ENCODE assay signal across 20 cellular contexts in the genomic region with DNA sequence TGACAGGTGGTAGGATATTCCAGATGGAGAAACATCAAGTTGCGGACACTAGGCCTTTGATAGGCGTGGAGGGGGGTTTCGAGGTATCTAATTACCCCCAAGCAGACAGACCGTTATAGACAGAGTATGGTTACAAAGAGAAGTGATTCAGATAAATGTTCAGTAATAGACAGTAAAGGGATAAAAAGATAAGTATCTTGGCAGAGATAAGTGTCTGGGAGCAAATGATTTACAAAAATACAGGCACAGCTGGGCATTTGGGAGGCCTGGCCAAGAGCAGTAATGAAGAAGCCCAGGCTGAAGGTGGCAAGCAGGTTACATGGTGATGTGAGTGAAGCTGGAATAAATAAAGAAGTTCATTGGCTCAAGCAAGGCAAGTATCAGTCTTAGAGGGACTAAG. TPM values are rescaled to one million over a fixed set of nuclear protein-coding genes. Genes with fewer than 3 reads are reported as not detected.
"Had no signal": no experiment of that assay in that cellular context is flagged by ENCODE, and none has a peak within 500 bp of the region (broad histone marks: within the 10 kb centered on the region; RNA-seq: fewer than 3 reads in every experiment).

No MANE protein-coding gene starts in this region.

- ATAC-seq: foreskin keratinocyte; gastroesophageal sphincter; heart left ventricle; left lobe of liver; natural killer cell; right lobe of liver; stimulated activated naive CD8-positive, alpha-beta T cell treated with anti-CD3 and anti-CD28 coated beads, Interleukin-15, amount 100 ng/mL, for 72 hours; upper lobe of right lung had no signal

- DNase-seq: dermis blood vessel endothelial cell; effector memory CD4-positive, alpha-beta T cell; foreskin keratinocyte; heart left ventricle; kidney; natural killer cell; right lobe of liver; small intestine; stimulated activated CD4-positive, alpha-beta T cell treated with anti-CD3 and anti-CD28 coated beads, Interleukin-12 subunit alpha, Interleukin-12 subunit beta, amount 100 ng/mL, for 4 hours; stimulated activated CD4-positive, alpha-beta T cell treated with anti-CD3 and anti-CD28 coated beads, Interleukin-1b, Interleukin-23, amount 100 ng/mL, for 48 hours; stimulated activated CD4-positive, alpha-beta T cell treated with anti-CD3 and anti-CD28 coated beads, Interleukin-4, amount 100 ng/mL, for 1 hour; stimulated activated CD8-positive, alpha-beta memory T cell treated with anti-CD3 and anti-CD28 coated beads, Interleukin-4, amount 100 ng/mL, for 48 hours; stimulated activated naive CD4-positive, alpha-beta T cell; stimulated activated naive CD8-positive, alpha-beta T cell treated with anti-CD3 and anti-CD28 coated beads, Interleukin-15, amount 100 ng/mL, for 72 hours; transverse colon; upper lobe of right lung; uterus had no signal

RNA-seq across cellular contexts. Expression of a gene that starts 0.7 kb away (rescaled TPM):
- polyA plus RNA-seq: endothelial cell of umbilical vein had no signal
